In genomic region chr5:161373345-161373707, GRCh38 we compare ENCODE assay signal across 20 cellular contexts.
DNase-seq lines count a peak whose midpoint lies in the region; ATAC-seq, FAIRE-seq and TF ChIP-seq lines count a peak whose summit lies in the region.
"Had no signal": no experiment of that assay in that cellular context is flagged by ENCODE, and none has a peak within 500 bp of the region (broad histone marks: within the 10 kb centered on the region; RNA-seq: fewer than 3 reads in every experiment).

No MANE protein-coding gene starts in this region.

- FAIRE-seq in GM12878 (lab: Jason Lieb, UNC), result no peak
- FAIRE-seq in RCC 7860 (lab: Jason Lieb, UNC), result no peak
- FAIRE-seq: colon had no signal

- H3K4me2 ChIP-seq in GM12878 (ENCODE audit: control insufficient read depth, insufficient read depth), result no peak overlapping the region

- CTCF ChIA-PET in GM12878 (lab: Yijun Ruan, JAX), result no interaction called here

- ATAC-seq in GM18858 (IDR thresholded peaks at IDR 0.05; ENCODE audit: unreplicated experiment) (peak; percentile 28), GM21723 (IDR thresholded peaks at IDR 0.05; ENCODE audit: unreplicated experiment) (peak; percentile 43), HG03039 (IDR thresholded peaks at IDR 0.05; ENCODE audit: unreplicated experiment) (peak; percentile 43), GM12878 (peak; percentile 52), GM19324 (IDR thresholded peaks at IDR 0.05; ENCODE audit: low FRiP score, unreplicated experiment) (no peak)
- ATAC-seq: activated CD8-positive, alpha-beta T cell treated with anti-CD3 and anti-CD28 coated beads, Interleukin-2, amount 10 ng/mL, durations not matched to agents 7 days and 5 days had no signal

- no peaks in the 10 kb centered on the region for H3K4me1 ChIP-seq in GM12878 (ENCODE audit: control insufficient read depth, insufficient read depth, low read length)
- H3K4me1 ChIP-seq: stomach, upper lobe of left lung had no signal

- TF ChIP-seq POLR2A in GM12878 (IDR thresholded peaks at IDR 0.05; ENCODE audit: low read depth, low read length), result no peak

- in situ Hi-C loops in GM12878 (cut with MboI), result no loop called here

- no peaks in the 10 kb centered on the region for H3K27me3 ChIP-seq in GM12878 (replicated peaks in 1 of 2; ENCODE audit: control insufficient read depth in 2 of 2, insufficient read depth in 2 of 2, low read length in 1 of 2)
- H3K27me3 ChIP-seq: stomach, upper lobe of left lung had no signal

- H3K4me3 ChIP-seq in GM12878, result no peak overlapping the region
- H3K4me3 ChIP-seq: stomach, upper lobe of left lung had no signal

- intact Hi-C loops in GM12878 (cut with micrococcal nuclease; ENCODE audit: unreplicated experiment) (loop anchor here (2.0 kb wide), 1 partner anchor 63 kb away; no protein-coding TSS in a partner anchor), posterior cingulate gyrus (cut with DNase I) (no loop called here)

- no peak for TF ChIP-seq CTCF in GM12878 (IDR thresholded peaks at IDR 0.05 in 2 of 3, conservative IDR thresholded peaks at IDR 0.05 in 1 of 3; ENCODE audit: control insufficient read depth in 2 of 3, extremely low read depth in 1 of 3, insufficient read depth in 1 of 3, low read depth in 3 of 3, low read length in 3 of 3)

- H3K9ac ChIP-seq in GM12878 (ENCODE audit: control insufficient read depth, insufficient read depth, low read length), result no peak overlapping the region

- no peak overlapping the region; the same call in 1 of the 2 replicates for H2AFZ ChIP-seq in GM12878 (ENCODE audit: control insufficient read depth, low read depth, low read length)

- H3K36me3 ChIP-seq in GM12878 (ENCODE audit: control insufficient read depth in 2 of 2, insufficient read depth in 2 of 2, low read length in 1 of 2), result no peaks in the 10 kb centered on the region
- H3K36me3 ChIP-seq: stomach, upper lobe of left lung had no signal

- H3K79me2 ChIP-seq in GM12878 (ENCODE audit: control insufficient read depth, insufficient read depth, low read length), result no peaks in the 10 kb centered on the region

- 0 out of 4 replicates have a peak, but pooled peaks of 1 of the 2 experiments have one; percentile 1 for TF ChIP-seq EP300 in GM12878 (IDR thresholded peaks at IDR 0.05; ENCODE audit: borderline replicate concordance in 1 of 2, control insufficient read depth in 1 of 2, low read depth in 2 of 2, low read length in 2 of 2)

- RAD21 ChIA-PET in GM12878 (lab: Charles Lee; ENCODE audit: unreplicated experiment), result no interaction called here

- H4K20me1 ChIP-seq in GM12878 (ENCODE audit: control insufficient read depth, insufficient read depth), result no peaks in the 10 kb centered on the region

- DNase-seq in GM12878 (ENCODE audit: low read depth, low spot score) (no peak), hepatic stellate cell (ENCODE audit: low spot score) (no peak), RCC 7860 (ENCODE audit: low spot score) (no peak), posterior cingulate gyrus (no peak)
- DNase-seq: activated CD8-positive, alpha-beta T cell treated with anti-CD3 and anti-CD28 coated beads, Interleukin-2, amount 10 ng/mL, durations not matched to agents 7 days and 5 days; activated T-cell treated with anti-CD3 and anti-CD28 coated beads, Interleukin-2, amount 50 U/mL, for 48 hours; GF-D8; GOT3; KG1; mammary epithelial cell; NCI-H1105; SIG-M5; stimulated activated CD4-positive, alpha-beta T cell treated with anti-CD3 and anti-CD28 coated beads, Interleukin-2, amount 100 ng/mL, for 24 hours; stomach; upper lobe of left lung had no signal

- SMC1A ChIA-PET in GM12878 (lab: Charles Lee; ENCODE audit: uncharacterized antibody, unreplicated experiment), result no interaction called here

- H3K27ac ChIP-seq in GM12878 (ENCODE audit: control insufficient read depth, insufficient read depth), result no peak overlapping the region
- H3K27ac ChIP-seq: stomach, upper lobe of left lung had no signal

- no peaks in the 10 kb centered on the region; the same call in 2 of the 3 replicates for H3K9me3 ChIP-seq in GM12878 (replicated peaks; ENCODE audit: control insufficient read depth, insufficient read depth, low read length)
- H3K9me3 ChIP-seq: stomach, upper lobe of left lung had no signal

- POLR2A ChIA-PET in GM12878 (lab: Charles Lee), result no interaction called here

- BruUV-seq in GM12878 (replicated peaks; lab: Mats Ljungman, UMichigan), result no TSS peak

- TF ChIP-seq RAD21 in GM12878 (IDR thresholded peaks at IDR 0.05; ENCODE audit: insufficient read depth, low read depth, low read length), result no peak

TF ChIP-seq in GM12878, 131 proteins besides CTCF, POLR2A, EP300 and RAD21:
- TF ChIP-seq CBX5 (IDR thresholded peaks at IDR 0.05; ENCODE audit: low read depth) (no peak), NFIC (IDR thresholded peaks at IDR 0.05; ENCODE audit: low read depth, low read length) (peak; percentile 4; the same call in 1 of the 2 replicates)
